1 cellular context compared by ENCODE assay signal in genomic region chr1:202806845-202807366, GRCh38.
A peak's percentile ranks its signal among the peaks of the same experiment; 100 is the strongest.
TF ChIP-seq lines count a peak whose summit lies in the region.

No MANE protein-coding gene starts in this region.

TF ChIP-seq in K562, 482 proteins besides CTCF, POLR2A, EP300 and RAD21 (continued from another document and continues in another):
- TF ChIP-seq GTF3C2 (IDR thresholded peaks at IDR 0.05; ENCODE audit: borderline replicate concordance, extremely low read depth, insufficient read length), result no peak
- no peak for TF ChIP-seq ZNF77 (CRISPR knock-in tag; IDR thresholded peaks at IDR 0.05)
- TF ChIP-seq THAP12 (CRISPR knock-in tag; IDR thresholded peaks at IDR 0.05), result no peak
- no peak for TF ChIP-seq ESRRA (IDR thresholded peaks at IDR 0.05; ENCODE audit: borderline replicate concordance, low read depth)
- no peak for TF ChIP-seq TFE3 (CRISPR knock-in tag; IDR thresholded peaks at IDR 0.05)
- TF ChIP-seq SMAD1 (IDR thresholded peaks at IDR 0.05; ENCODE audit: low read depth, low read length, partially characterized antibody), result no peak
- TF ChIP-seq U2AF1 (optimal IDR thresholded peaks at IDR 0.05; ENCODE audit: low read depth, low read length), result no peak
- peak; percentile 55 for TF ChIP-seq KDM5B (IDR thresholded peaks at IDR 0.05; ENCODE audit: insufficient replicate concordance, low read depth, low read length)
- TF ChIP-seq ZNF124 (CRISPR knock-in tag; IDR thresholded peaks at IDR 0.05), result no peak
- TF ChIP-seq CBFA2T2 (conservative IDR thresholded peaks at IDR 0.05), result no peak
- TF ChIP-seq DPF2 (IDR thresholded peaks at IDR 0.05), result no peak
- TF ChIP-seq CEBPB (tag; IDR thresholded peaks at IDR 0.05), result no peak
- TF ChIP-seq ZNF146 (CRISPR knock-in tag; IDR thresholded peaks at IDR 0.05; ENCODE audit: unreplicated experiment), result no peak
- no peak for TF ChIP-seq ELF4 (CRISPR knock-in tag; IDR thresholded peaks at IDR 0.05)
- TF ChIP-seq TAF1 (IDR thresholded peaks at IDR 0.05; ENCODE audit: control insufficient read depth, extremely low read depth, insufficient read depth, low read length, severe bottlenecking), result peak; percentile 56
- TF ChIP-seq SREBF2 (CRISPR knock-in tag; IDR thresholded peaks at IDR 0.05), result no peak
- TF ChIP-seq MAFF (IDR thresholded peaks at IDR 0.05; ENCODE audit: low read length), result no peak
- no peak for TF ChIP-seq GATAD2B (IDR thresholded peaks at IDR 0.05; ENCODE audit: borderline replicate concordance)
- no peak for TF ChIP-seq ZNF318 (IDR thresholded peaks at IDR 0.05; ENCODE audit: borderline replicate concordance in 1 of 2, low read depth in 1 of 2)
- TF ChIP-seq ZNF280B (CRISPR knock-in tag; IDR thresholded peaks at IDR 0.05), result no peak
- TF ChIP-seq ZNF75A (CRISPR knock-in tag; IDR thresholded peaks at IDR 0.05), result no peak
- TF ChIP-seq HBP1 (CRISPR knock-in tag; IDR thresholded peaks at IDR 0.05), result peak; percentile 41; the same call in 1 of the 2 replicates
- no peak for TF ChIP-seq ZNF431 (CRISPR knock-in tag; IDR thresholded peaks at IDR 0.05)
- peak; percentile 28; the same call in 1 of the 2 replicates for TF ChIP-seq FOXO4 (CRISPR knock-in tag; IDR thresholded peaks at IDR 0.05)
- TF ChIP-seq ZBTB11 (CRISPR knock-in tag; IDR thresholded peaks at IDR 0.05), result 0 out of 6 replicates have a peak, but pooled peaks of 1 of the 3 experiments have one; percentile 29
- TF ChIP-seq TAL1 (IDR thresholded peaks at IDR 0.05), result no peak
- no peak for TF ChIP-seq RHOXF2B (CRISPR knock-in tag; conservative IDR thresholded peaks at IDR 0.05)
- TF ChIP-seq ZNF780A (CRISPR knock-in tag; IDR thresholded peaks at IDR 0.05), result no peak
- TF ChIP-seq ZFX (CRISPR knock-in tag; IDR thresholded peaks at IDR 0.05), result peak; percentile 78
- TF ChIP-seq BRCA1 (IDR thresholded peaks at IDR 0.05), result no peak
- TF ChIP-seq BRCA1 (CRISPR knock-in tag; IDR thresholded peaks at IDR 0.05), result peak; percentile 89; the same call in 1 of the 2 replicates
- no peak for TF ChIP-seq KDM1A (IDR thresholded peaks at IDR 0.05)
- TF ChIP-seq EGR1 (conservative IDR thresholded peaks at IDR 0.05), result no peak
- no peak for TF ChIP-seq ZNF699 (CRISPR knock-in tag; IDR thresholded peaks at IDR 0.05; ENCODE audit: insufficient replicate concordance)
- TF ChIP-seq NCOR1 (IDR thresholded peaks at IDR 0.05), result no peak
- TF ChIP-seq SIX5 (IDR thresholded peaks at IDR 0.05; ENCODE audit: borderline replicate concordance in 1 of 2, insufficient read depth in 1 of 2, low read depth in 1 of 2, low read length in 2 of 2), result no peak
- no peak for TF ChIP-seq SRSF1 (IDR thresholded peaks at IDR 0.05; ENCODE audit: low read depth, low read length)
- no peak for TF ChIP-seq XRCC3 (IDR thresholded peaks at IDR 0.05)
- no peak for TF ChIP-seq HDAC6 (IDR thresholded peaks at IDR 0.05; ENCODE audit: low read depth, low read length)
